In genomic region chr22:35205956-35206355, GRCh38 we compare ENCODE assay signal across 15 cellular contexts. TPM values are rescaled to one million over a fixed set of nuclear protein-coding genes. Genes with fewer than 3 reads are reported as not detected.
DNase-seq lines count a peak whose midpoint lies in the region; ATAC-seq and TF ChIP-seq lines count a peak whose summit lies in the region.
"Had no signal": no experiment of that assay in that cellular context is flagged by ENCODE, and none has a peak within 500 bp of the region (broad histone marks: within the 10 kb centered on the region; RNA-seq: fewer than 3 reads in every experiment).

No MANE protein-coding gene starts in this region.

- peaks cover 1% of the 10 kb centered on the region; the same call in 1 of the 2 replicates for H3K27me3 ChIP-seq in IMR-90 (ENCODE audit: control insufficient read depth, insufficient read depth, low read length)
- no peaks in the 10 kb centered on the region for H3K27me3 ChIP-seq in brain microvascular endothelial cell (replicated peaks)

- H3K4me1 ChIP-seq in IMR-90 (ENCODE audit: control insufficient read depth, insufficient read depth, low read length) = no peaks in the 10 kb centered on the region

- H2BK20ac ChIP-seq in IMR-90 (ENCODE audit: low read depth, low read length) = no peak overlapping the region

- CTCF ChIA-PET in IMR-90 (lab: Yijun Ruan, JAX) = no interaction called here

- H2AK9ac ChIP-seq in IMR-90 (replicated peaks; ENCODE audit: low read depth, low read length, poor library complexity) = no peak overlapping the region

- no peaks in the 10 kb centered on the region for H3K36me3 ChIP-seq in IMR-90 (ENCODE audit: control insufficient read depth, insufficient read depth, low read length)
- H3K36me3 ChIP-seq in brain microvascular endothelial cell (replicated peaks) = no peaks in the 10 kb centered on the region

- no peak overlapping the region for H3K18ac ChIP-seq in IMR-90 (ENCODE audit: low read depth, low read length)

- H2AK5ac ChIP-seq in IMR-90 (ENCODE audit: low read depth, low read length) = no peak overlapping the region

- no peak overlapping the region for H3K14ac ChIP-seq in IMR-90 (replicated peaks; ENCODE audit: low read depth, low read length)

- no peak overlapping the region for H4K5ac ChIP-seq in IMR-90 (ENCODE audit: low read depth, low read length)

- intact Hi-C loops in IMR-90 (cut with micrococcal nuclease) = no loop called here

- no peak overlapping the region for H3K9ac ChIP-seq in IMR-90 (ENCODE audit: low read depth, low read length)

- H3K4me2 ChIP-seq in IMR-90 (ENCODE audit: low read depth, low read length) = peak overlapping the region; percentile 7; the same call in 1 of the 2 replicates

- no peak overlapping the region for H3K23ac ChIP-seq in IMR-90 (ENCODE audit: low read depth, low read length)

- POLR2A ChIA-PET in IMR-90 (lab: Charles Lee; ENCODE audit: unreplicated experiment) = no interaction called here

- no peak overlapping the region for H3K4ac ChIP-seq in IMR-90 (ENCODE audit: low read depth, low read length)

- DNase-seq in Caki2 (ENCODE audit: low read depth) (peak; percentile 38), IMR-90 (peak; percentile 72), brain microvascular endothelial cell (peak; percentile 12), kidney tubule cell (ENCODE audit: low spot score) (peak; percentile 23), NCI-H446 (lab: John Stamatoyannopoulos, UW) (no peak), iPS-NIHi11 (ENCODE audit: low spot score) (no peak), SIG-M5 (lab: John Stamatoyannopoulos, UW) (no peak)
- DNase-seq: activated CD4-positive, alpha-beta T cell treated with anti-CD3 and anti-CD28 coated beads, Interleukin-2, amount 50 U/mL, for 4 hours; activated naive CD8-positive, alpha-beta T cell treated with anti-CD3 and anti-CD28 coated beads, Interleukin-2, amount 50 U/mL, for 24 hours; activated T-cell treated with anti-CD3 and anti-CD28 coated beads, Interleukin-2, amount 50 U/mL, for 72 hours; hypothalamus; NCI-H1048; small intestine; stimulated activated naive CD4-positive, alpha-beta T cell had no signal

- H4K91ac ChIP-seq in IMR-90 (ENCODE audit: insufficient read depth, low read depth, low read length) = no peak overlapping the region

- no peak overlapping the region for H2BK15ac ChIP-seq in IMR-90 (ENCODE audit: low read depth, low read length)

- peak; percentile 61 for ATAC-seq in IMR-90 (ENCODE audit: low read depth)
- no peak for ATAC-seq in GM21360 (IDR thresholded peaks at IDR 0.05; ENCODE audit: unreplicated experiment)
- ATAC-seq: activated naive CD8-positive, alpha-beta T cell treated with anti-CD3 and anti-CD28 coated beads, Interleukin-2, amount 50 U/mL, for 24 hours; activated T-cell treated with anti-CD3 and anti-CD28 coated beads, Interleukin-2, amount 50 U/mL, for 72 hours had no signal

- H3K4me3 ChIP-seq in IMR-90 (ENCODE audit: insufficient read depth, low read depth, low read length) (no peak overlapping the region), brain microvascular endothelial cell (ENCODE audit: low read depth, low read length) (no peak overlapping the region)

- TF ChIP-seq POLR2A in IMR-90 (IDR thresholded peaks at IDR 0.05; ENCODE audit: low read depth, low read length) = no peak

- in situ Hi-C loops in Caki2 (cut with HindIII; ENCODE audit: low pct_unique_long_range_greater_than_20kb, low sequenced_read_pairs) (no loop called here), IMR-90 (cut with MboI; ENCODE audit: low sequenced_read_pairs) (no loop called here), brain microvascular endothelial cell (cut with HindIII; ENCODE audit: low pct_ligation_motif_present, low sequenced_read_pairs) (no loop called here)

- H4K8ac ChIP-seq in IMR-90 (ENCODE audit: low read depth in 2 of 2, low read length in 2 of 2) = no peak overlapping the region

- no peaks in the 10 kb centered on the region for H3K9me3 ChIP-seq in IMR-90 (ENCODE audit: control insufficient read depth, insufficient read depth, low read length)

- no peak for TF ChIP-seq CTCF in IMR-90 (conservative IDR thresholded peaks at IDR 0.05; ENCODE audit: low read depth, low read length)
- no peak for TF ChIP-seq CTCF in brain microvascular endothelial cell (IDR thresholded peaks at IDR 0.05; ENCODE audit: low read depth, low read length, missing control alignments)

- no peak overlapping the region for H3K56ac ChIP-seq in IMR-90 (ENCODE audit: extremely low read depth, insufficient read depth, low read length)

- no peaks in the 10 kb centered on the region for H4K20me1 ChIP-seq in IMR-90 (ENCODE audit: insufficient read depth, low read length)

- no peak overlapping the region for H2AFZ ChIP-seq in IMR-90 (replicated peaks; ENCODE audit: low read length, poor library complexity)

- no peak for TF ChIP-seq RAD21 in IMR-90 (IDR thresholded peaks at IDR 0.05; ENCODE audit: low read length)

- no peak overlapping the region for H2BK5ac ChIP-seq in IMR-90 (ENCODE audit: low read depth, low read length, poor library complexity, severe bottlenecking)

- H3K9me1 ChIP-seq in IMR-90 (ENCODE audit: insufficient read depth, low read length) = no peaks in the 10 kb centered on the region

- dilution Hi-C loops in IMR-90 (cut with HindIII; ENCODE audit: low sequenced_read_pairs, unreplicated experiment) = no loop called here

- H2BK120ac ChIP-seq in IMR-90 (ENCODE audit: low read depth, low read length) = no peak overlapping the region

- no TSS peak for BruUV-seq in IMR-90 (replicated peaks; lab: Mats Ljungman, UMichigan)

- H3K79me1 ChIP-seq in IMR-90 (ENCODE audit: low read depth in 1 of 2, low read length in 2 of 2) = no peaks in the 10 kb centered on the region

- H3K27ac ChIP-seq in IMR-90 (ENCODE audit: insufficient read depth, low read length) (no peak overlapping the region), brain microvascular endothelial cell (no peak overlapping the region)

- 43% methylated on average over 1 of the region's 5 CpGs; no CpG with 5 or more reads in 1 of the 2 experiments for WGBS in IMR-90 (ENCODE audit: extremely low coverage in 2 of 2, insufficient read length in 1 of 2), 2 experiments

TF ChIP-seq in IMR-90, 13 proteins besides CTCF, POLR2A, EP300 and RAD21:
- TF ChIP-seq RFX5 (IDR thresholded peaks at IDR 0.05; ENCODE audit: low read depth, low read length) = no peak
- TF ChIP-seq RCOR1 (IDR thresholded peaks at IDR 0.05; ENCODE audit: insufficient replicate concordance, low read length) = no peak
- no peak for TF ChIP-seq MAFK (IDR thresholded peaks at IDR 0.05; ENCODE audit: low read depth, low read length)
- no peak for TF ChIP-seq CEBPB (IDR thresholded peaks at IDR 0.05; ENCODE audit: low read depth, low read length)
- no peak for TF ChIP-seq FOS (IDR thresholded peaks at IDR 0.05; ENCODE audit: low read depth, low read length)
- no peak for TF ChIP-seq NFE2L2 (IDR thresholded peaks at IDR 0.05; ENCODE audit: low read depth, low read length)
- no peak for TF ChIP-seq ELK1 (IDR thresholded peaks at IDR 0.05; ENCODE audit: borderline replicate concordance, low read depth, low read length)

RNA-seq across cellular contexts. Expression of gene HMGXB4, which starts 51.3 kb away (rescaled TPM):
- 15.0 and 22.3 TPM in 2 replicates for total RNA-seq in Caki2 (2014; rRNA removed; shearing (Covaris generic); ENCODE audit: low replicate concordance)
- total RNA-seq in IMR-90 (2012; rRNA removed) = 11.8 and 17.2 TPM in 2 replicates
- 16.5 and 18.5 TPM in 2 replicates for polyA plus RNA-seq in IMR-90 (2012; rRNA removed)
- polyA plus RNA-seq in IMR-90 (2012; cell fraction: cytosol; rRNA removed) = 3.6 and 5.8 TPM in 2 replicates
- 4.5 and 21.8 TPM in 2 replicates for polyA plus RNA-seq in IMR-90 (2012; cell fraction: nucleus; rRNA removed; ENCODE audit: low replicate concordance)

Comparison
In these comparisons a context has a peak if more than half of its experiments do, and no peak if none do; other contexts are left out.
1. DNase-seq: peak in Caki2 (single experiment), IMR-90 (single experiment), brain microvascular endothelial cell (single experiment) and kidney tubule cell (single experiment); none in NCI-H446 (0 of 2), iPS-NIHi11 (single experiment) and SIG-M5 (single experiment).